Comparison of ENCODE assay signal across 2 cellular contexts in the genomic region with DNA sequence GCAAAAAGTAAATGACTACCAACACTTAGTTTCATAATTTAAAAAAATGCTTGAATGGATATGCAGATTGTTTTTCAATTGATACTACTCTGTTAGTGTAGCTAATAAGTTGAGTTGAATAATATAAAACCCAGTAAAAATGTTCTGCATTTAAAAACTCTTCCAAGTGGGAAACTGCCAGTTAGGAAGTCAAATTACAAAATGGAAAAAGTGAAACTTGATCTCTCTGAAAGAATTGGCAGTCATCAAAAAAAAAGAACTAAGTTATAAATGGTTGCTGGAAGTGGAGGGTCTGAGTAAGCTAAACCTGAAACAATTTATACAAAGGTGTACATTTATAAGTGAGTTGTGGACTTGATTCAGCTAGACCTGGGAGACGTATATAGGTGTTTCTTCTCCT.
TF ChIP-seq lines count a peak whose summit lies in the region.

No MANE protein-coding gene starts in this region.

TF ChIP-seq in neural cell, 6 proteins besides CTCF, POLR2A, EP300 and RAD21:
- TF ChIP-seq, protein P1, sequence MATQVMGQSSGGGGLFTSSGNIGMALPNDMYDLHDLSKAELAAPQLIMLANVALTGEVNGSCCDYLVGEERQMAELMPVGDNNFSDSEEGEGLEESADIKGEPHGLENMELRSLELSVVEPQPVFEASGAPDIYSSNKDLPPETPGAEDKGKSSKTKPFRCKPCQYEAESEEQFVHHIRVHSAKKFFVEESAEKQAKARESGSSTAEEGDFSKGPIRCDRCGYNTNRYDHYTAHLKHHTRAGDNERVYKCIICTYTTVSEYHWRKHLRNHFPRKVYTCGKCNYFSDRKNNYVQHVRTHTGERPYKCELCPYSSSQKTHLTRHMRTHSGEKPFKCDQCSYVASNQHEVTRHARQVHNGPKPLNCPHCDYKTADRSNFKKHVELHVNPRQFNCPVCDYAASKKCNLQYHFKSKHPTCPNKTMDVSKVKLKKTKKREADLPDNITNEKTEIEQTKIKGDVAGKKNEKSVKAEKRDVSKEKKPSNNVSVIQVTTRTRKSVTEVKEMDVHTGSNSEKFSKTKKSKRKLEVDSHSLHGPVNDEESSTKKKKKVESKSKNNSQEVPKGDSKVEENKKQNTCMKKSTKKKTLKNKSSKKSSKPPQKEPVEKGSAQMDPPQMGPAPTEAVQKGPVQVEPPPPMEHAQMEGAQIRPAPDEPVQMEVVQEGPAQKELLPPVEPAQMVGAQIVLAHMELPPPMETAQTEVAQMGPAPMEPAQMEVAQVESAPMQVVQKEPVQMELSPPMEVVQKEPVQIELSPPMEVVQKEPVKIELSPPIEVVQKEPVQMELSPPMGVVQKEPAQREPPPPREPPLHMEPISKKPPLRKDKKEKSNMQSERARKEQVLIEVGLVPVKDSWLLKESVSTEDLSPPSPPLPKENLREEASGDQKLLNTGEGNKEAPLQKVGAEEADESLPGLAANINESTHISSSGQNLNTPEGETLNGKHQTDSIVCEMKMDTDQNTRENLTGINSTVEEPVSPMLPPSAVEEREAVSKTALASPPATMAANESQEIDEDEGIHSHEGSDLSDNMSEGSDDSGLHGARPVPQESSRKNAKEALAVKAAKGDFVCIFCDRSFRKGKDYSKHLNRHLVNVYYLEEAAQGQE (IDR thresholded peaks at IDR 0.05; ENCODE audit: borderline replicate concordance): no peak
- TF ChIP-seq TAF1 (IDR thresholded peaks at IDR 0.05; ENCODE audit: low read depth) (no peak), EZH2 (IDR thresholded peaks at IDR 0.05; ENCODE audit: borderline replicate concordance, insufficient read depth, low read length, poor library complexity, severe bottlenecking) (no peak), MXI1 (conservative IDR thresholded peaks at IDR 0.05; ENCODE audit: poor library complexity, severe bottlenecking) (no peak), SMC3 (conservative IDR thresholded peaks at IDR 0.05; ENCODE audit: poor library complexity) (no peak), POLR2AphosphoS5 (IDR thresholded peaks at IDR 0.05) (no peak)

TF ChIP-seq in WTC11, 78 proteins besides CTCF, POLR2A, EP300 and RAD21 (continued from another document):
- TF ChIP-seq, protein P2, sequence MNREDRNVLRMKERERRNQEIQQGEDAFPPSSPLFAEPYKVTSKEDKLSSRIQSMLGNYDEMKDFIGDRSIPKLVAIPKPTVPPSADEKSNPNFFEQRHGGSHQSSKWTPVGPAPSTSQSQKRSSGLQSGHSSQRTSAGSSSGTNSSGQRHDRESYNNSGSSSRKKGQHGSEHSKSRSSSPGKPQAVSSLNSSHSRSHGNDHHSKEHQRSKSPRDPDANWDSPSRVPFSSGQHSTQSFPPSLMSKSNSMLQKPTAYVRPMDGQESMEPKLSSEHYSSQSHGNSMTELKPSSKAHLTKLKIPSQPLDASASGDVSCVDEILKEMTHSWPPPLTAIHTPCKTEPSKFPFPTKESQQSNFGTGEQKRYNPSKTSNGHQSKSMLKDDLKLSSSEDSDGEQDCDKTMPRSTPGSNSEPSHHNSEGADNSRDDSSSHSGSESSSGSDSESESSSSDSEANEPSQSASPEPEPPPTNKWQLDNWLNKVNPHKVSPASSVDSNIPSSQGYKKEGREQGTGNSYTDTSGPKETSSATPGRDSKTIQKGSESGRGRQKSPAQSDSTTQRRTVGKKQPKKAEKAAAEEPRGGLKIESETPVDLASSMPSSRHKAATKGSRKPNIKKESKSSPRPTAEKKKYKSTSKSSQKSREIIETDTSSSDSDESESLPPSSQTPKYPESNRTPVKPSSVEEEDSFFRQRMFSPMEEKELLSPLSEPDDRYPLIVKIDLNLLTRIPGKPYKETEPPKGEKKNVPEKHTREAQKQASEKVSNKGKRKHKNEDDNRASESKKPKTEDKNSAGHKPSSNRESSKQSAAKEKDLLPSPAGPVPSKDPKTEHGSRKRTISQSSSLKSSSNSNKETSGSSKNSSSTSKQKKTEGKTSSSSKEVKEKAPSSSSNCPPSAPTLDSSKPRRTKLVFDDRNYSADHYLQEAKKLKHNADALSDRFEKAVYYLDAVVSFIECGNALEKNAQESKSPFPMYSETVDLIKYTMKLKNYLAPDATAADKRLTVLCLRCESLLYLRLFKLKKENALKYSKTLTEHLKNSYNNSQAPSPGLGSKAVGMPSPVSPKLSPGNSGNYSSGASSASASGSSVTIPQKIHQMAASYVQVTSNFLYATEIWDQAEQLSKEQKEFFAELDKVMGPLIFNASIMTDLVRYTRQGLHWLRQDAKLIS (CRISPR knock-in tag; IDR thresholded peaks at IDR 0.05; ENCODE audit: borderline replicate concordance): no peak
- no peak for TF ChIP-seq JAZF1 (CRISPR knock-in tag; IDR thresholded peaks at IDR 0.05)
- TF ChIP-seq, protein P3, sequence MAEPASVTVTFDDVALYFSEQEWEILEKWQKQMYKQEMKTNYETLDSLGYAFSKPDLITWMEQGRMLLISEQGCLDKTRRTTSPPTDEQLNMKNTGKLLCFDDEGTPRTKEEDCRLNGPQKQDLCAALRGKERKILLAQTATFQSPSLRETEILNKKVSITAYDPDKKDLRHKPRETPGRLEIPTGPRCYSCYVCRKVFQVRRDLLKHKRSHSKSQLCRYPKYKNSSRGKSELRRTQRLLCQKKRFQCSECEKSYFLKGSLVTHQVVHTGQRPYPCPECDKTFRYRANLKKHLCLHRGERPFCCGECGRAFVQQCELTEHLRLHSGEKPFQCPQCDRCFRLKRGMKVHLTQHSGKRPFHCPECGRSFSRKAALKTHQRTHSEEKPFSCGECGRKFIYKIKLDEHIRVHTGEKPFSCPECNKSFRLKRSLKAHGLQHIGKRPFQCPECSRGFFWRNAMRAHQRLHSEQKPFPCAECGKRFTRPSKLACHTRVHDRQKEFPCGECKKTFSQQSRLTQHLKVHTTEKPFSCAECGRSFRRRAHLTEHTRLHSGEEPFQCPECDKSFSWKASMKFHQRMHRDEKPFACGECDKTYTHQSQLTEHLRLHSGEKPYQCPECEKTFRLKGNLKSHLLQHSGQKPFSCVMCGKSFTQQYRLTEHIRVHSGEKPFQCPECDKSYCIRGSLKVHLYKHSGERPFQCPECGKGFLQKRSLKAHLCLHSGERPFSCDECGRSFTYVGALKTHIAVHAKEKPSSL (CRISPR knock-in tag; conservative IDR thresholded peaks at IDR 0.05): no peak
